Comparison of ENCODE assay signal across 7 cellular contexts in the genomic region with DNA sequence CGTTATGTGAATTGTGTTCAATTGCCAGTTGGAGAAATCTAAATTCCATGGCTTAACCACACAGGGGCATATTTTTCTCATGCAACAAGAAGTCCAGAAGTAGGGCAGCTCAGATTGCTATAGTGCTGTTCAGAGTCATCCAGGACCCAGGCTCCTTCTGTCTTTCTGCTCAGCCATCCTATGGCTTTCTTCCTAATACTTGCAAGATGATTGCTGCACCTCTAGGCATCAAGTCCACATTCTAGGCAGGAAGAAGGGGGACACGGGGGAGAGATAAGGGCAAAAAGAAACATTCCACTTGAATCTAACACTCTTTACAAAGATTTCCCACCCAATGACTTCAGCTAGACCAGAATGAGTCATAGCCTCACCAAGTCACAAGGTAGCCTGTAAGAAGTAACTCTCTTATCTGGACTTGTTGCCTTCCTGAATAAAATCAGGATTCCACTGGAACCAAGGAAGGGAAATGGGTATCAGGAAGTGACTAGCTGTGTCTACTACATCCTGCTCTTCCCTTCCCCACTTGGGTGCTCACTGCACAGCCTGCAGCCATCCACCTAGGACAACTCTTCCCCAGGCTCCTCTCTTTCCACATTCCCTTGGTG. TPM values are rescaled to one million over a fixed set of nuclear protein-coding genes. Genes with fewer than 3 reads are reported as not detected.
DNase-seq lines count a peak whose midpoint lies in the region; ATAC-seq, FAIRE-seq and TF ChIP-seq lines count a peak whose summit lies in the region.

No MANE protein-coding gene starts in this region.

- TF ChIP-seq CTCF in OCI-LY3 (IDR thresholded peaks at IDR 0.05; ENCODE audit: low read depth, low read length) (no peak), pancreas (IDR thresholded peaks at IDR 0.05) (no peak), testis (IDR thresholded peaks at IDR 0.05) (no peak)

- DNase-seq in EL (peak; percentile 41), cerebellar cortex (ENCODE audit: low spot score) (peak; percentile 8), pancreas (no peak), SKM-1 (lab: John Stamatoyannopoulos, UW; ENCODE audit: unreplicated experiment) (no peak), testis (no peak)

- H3K27me3 ChIP-seq in OCI-LY3 (ENCODE audit: low read depth, low read length) (no peaks in the 10 kb centered on the region), pancreas (no peaks in the 10 kb centered on the region), testis (no peaks in the 10 kb centered on the region)

- WGBS in pancreas, 2 donors, result 68 to 73% methylated on average over 2 of the region's 2 CpGs
- WGBS in testis, 2 donors, result 74 to 77% methylated on average over 2 of the region's 2 CpGs

- H3K36me3 ChIP-seq in OCI-LY3 (replicated peaks; ENCODE audit: low read depth, low read length) (peaks cover 64% of the 10 kb centered on the region), pancreas (no peaks in the 10 kb centered on the region), testis (ENCODE audit: low read depth, missing control alignments) (no peaks in the 10 kb centered on the region)

- H3K4me1 ChIP-seq in OCI-LY3 (ENCODE audit: low read length) (peaks cover 75% of the 10 kb centered on the region), pancreas (peaks cover 0 to 5% (median 0%) of the 10 kb centered on the region in 3 donors), testis (no peaks in the 10 kb centered on the region)

- H2AFZ ChIP-seq in OCI-LY3 (ENCODE audit: low read depth, low read length), result no peak overlapping the region

- intact Hi-C loops in pancreas (cut with DNase I) (no loop called here), testis (cut with DNase I; ENCODE audit: low total_unique reads) (no loop called here)

- H3K4me3 ChIP-seq in OCI-LY3 (ENCODE audit: low read length), result peak overlapping the region; percentile 40
- no peak overlapping the region for H3K4me3 ChIP-seq in pancreas
- H3K4me3 ChIP-seq in testis, result no peak overlapping the region

- peaks cover 4% of the 10 kb centered on the region; the same call in 1 of the 2 replicates for H4K20me1 ChIP-seq in OCI-LY3 (ENCODE audit: insufficient read depth, low read length)

- ATAC-seq in pancreas (peak in 3 of 4 donors; percentile 17 to 52 (median 48)), GM19395 (IDR thresholded peaks at IDR 0.05; ENCODE audit: unreplicated experiment) (no peak)

- no peak for TF ChIP-seq POLR2A in testis (IDR thresholded peaks at IDR 0.05)

- no peak for FAIRE-seq in pancreas (lab: Jason Lieb, UNC)

- H3K79me2 ChIP-seq in OCI-LY3 (ENCODE audit: low read length), result peaks cover 78% of the 10 kb centered on the region

- H3K9me3 ChIP-seq in OCI-LY3 (ENCODE audit: insufficient read depth, low read length), result no peaks in the 10 kb centered on the region
- no peaks in the 10 kb centered on the region for H3K9me3 ChIP-seq in pancreas
- H3K9me3 ChIP-seq in testis, result no peaks in the 10 kb centered on the region

- peak overlapping the region; percentile 35; the same call in 1 of the 2 replicates for H3K9ac ChIP-seq in OCI-LY3 (ENCODE audit: low read length)

- H3K4me2 ChIP-seq in OCI-LY3 (ENCODE audit: low read length), result peak overlapping the region; percentile 73

- H3K27ac ChIP-seq in OCI-LY3 (ENCODE audit: low read length) (peak overlapping the region; percentile 98; the same call in 1 of the 2 replicates), pancreas (no peak overlapping the region), testis (no peak overlapping the region)

RNA-seq across cellular contexts. Expression of a gene that starts 5.3 kb away (rescaled TPM):
- total RNA-seq in pancreas (1 to 10 TPM in 4 of 6 donors, under 1 TPM in 2; 0.22 to 9.3 (median 2.5) TPM), testis (1 to 10 TPM; 4.0 to 4.4 TPM)
- polyA plus RNA-seq in pancreas (1 to 10 TPM in 1 of 2 donors, under 1 TPM in 1; 0.87 to 1.2 TPM), testis (ENCODE audit: insufficient read depth, low read depth, low replicate concordance) (5.6 TPM)

RNA-seq across cellular contexts. Expression of a gene that starts 54.3 kb away (rescaled TPM):
- 10 to 100 TPM in 3 of 6 donors, 1 to 10 TPM in 3; 9.1 to 20.0 (median 12.4) TPM for total RNA-seq in pancreas
- polyA plus RNA-seq in pancreas, result 1 to 10 TPM; 2.0 to 4.6 TPM
- 10 to 100 TPM; 28.0 to 33.1 TPM for total RNA-seq in testis
- 10.9 TPM for polyA plus RNA-seq in testis (ENCODE audit: insufficient read depth, low read depth, low replicate concordance)

Comparison
In these comparisons a context has a peak if more than half of its experiments do, and no peak if none do; other contexts are left out.
1. DNase-seq: peak in EL (single experiment) and cerebellar cortex (single experiment); none in pancreas (0 of 6), SKM-1 (single experiment) and testis (single experiment).